ENCODE assay signal across 1 cellular context in the genomic region with DNA sequence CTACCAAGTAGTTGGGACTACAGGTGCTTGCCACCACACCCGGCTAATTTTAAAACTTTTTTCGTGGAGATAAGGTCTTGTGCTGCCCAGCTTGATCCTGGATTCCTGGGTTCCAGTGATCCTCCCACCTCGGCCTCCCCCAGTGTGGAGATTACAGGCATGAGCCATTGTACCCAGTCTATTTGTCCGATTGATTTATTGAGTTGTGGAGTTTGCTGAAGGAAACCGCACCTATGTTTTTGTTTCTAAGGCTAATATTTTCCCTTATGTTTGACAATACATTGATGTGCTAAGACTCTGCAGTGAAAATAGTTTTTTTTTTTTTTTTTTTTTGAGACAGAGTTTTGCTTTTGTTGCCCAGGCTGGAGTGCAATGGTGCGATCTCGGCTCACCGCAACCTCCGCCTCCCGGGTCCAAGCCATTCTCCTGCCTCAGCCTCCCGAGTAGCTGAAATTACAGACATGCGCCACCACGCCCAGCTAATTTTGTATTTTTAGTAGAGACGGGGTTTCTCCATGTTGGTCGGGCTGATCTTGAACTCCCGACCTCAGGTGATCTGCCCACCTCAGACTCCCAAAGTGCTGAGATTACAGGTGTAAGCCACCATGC. TPM values are rescaled to one million over a fixed set of nuclear protein-coding genes. Genes with fewer than 3 reads are reported as not detected.
"Had no signal": no experiment of that assay in that cellular context is flagged by ENCODE, and none has a peak within 500 bp of the region (broad histone marks: within the 10 kb centered on the region; RNA-seq: fewer than 3 reads in every experiment).

No MANE protein-coding gene starts in this region.

RNA-seq across cellular contexts. Expression of gene MARVELD2, which starts 57.7 kb away (rescaled TPM):
- total RNA-seq: ascending aorta had no signal
